In the genomic region with DNA sequence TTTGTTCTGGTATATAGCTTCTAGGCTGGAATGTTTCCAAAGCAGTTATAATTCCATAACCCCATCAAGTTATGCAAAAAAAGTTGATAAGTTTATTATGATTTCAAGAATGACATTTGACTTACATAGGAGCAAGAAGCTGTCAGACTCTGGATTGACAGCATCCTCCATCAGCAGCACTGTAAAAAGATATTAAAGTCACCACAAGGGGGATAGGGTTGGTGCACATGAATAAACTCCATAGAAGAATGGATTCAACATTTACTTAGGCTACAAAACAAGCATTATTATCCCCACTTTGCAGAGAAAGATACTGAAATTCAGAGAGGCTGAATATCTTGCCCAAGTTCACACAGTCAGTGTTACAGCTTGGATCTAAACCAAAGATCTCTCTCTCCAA, we compare ENCODE assay signal across 1 cellular context.
TF ChIP-seq lines count a peak whose summit lies in the region.

No MANE protein-coding gene starts in this region.

TF ChIP-seq in WTC11, 78 proteins besides CTCF, POLR2A, EP300 and RAD21 (continued from another document):
- TF ChIP-seq, protein P1, sequence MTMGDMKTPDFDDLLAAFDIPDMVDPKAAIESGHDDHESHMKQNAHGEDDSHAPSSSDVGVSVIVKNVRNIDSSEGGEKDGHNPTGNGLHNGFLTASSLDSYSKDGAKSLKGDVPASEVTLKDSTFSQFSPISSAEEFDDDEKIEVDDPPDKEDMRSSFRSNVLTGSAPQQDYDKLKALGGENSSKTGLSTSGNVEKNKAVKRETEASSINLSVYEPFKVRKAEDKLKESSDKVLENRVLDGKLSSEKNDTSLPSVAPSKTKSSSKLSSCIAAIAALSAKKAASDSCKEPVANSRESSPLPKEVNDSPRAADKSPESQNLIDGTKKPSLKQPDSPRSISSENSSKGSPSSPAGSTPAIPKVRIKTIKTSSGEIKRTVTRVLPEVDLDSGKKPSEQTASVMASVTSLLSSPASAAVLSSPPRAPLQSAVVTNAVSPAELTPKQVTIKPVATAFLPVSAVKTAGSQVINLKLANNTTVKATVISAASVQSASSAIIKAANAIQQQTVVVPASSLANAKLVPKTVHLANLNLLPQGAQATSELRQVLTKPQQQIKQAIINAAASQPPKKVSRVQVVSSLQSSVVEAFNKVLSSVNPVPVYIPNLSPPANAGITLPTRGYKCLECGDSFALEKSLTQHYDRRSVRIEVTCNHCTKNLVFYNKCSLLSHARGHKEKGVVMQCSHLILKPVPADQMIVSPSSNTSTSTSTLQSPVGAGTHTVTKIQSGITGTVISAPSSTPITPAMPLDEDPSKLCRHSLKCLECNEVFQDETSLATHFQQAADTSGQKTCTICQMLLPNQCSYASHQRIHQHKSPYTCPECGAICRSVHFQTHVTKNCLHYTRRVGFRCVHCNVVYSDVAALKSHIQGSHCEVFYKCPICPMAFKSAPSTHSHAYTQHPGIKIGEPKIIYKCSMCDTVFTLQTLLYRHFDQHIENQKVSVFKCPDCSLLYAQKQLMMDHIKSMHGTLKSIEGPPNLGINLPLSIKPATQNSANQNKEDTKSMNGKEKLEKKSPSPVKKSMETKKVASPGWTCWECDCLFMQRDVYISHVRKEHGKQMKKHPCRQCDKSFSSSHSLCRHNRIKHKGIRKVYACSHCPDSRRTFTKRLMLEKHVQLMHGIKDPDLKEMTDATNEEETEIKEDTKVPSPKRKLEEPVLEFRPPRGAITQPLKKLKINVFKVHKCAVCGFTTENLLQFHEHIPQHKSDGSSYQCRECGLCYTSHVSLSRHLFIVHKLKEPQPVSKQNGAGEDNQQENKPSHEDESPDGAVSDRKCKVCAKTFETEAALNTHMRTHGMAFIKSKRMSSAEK (CRISPR knock-in tag; IDR thresholded peaks at IDR 0.05; ENCODE audit: borderline replicate concordance) = no peak
- no peak for TF ChIP-seq TCF7 (CRISPR knock-in tag; IDR thresholded peaks at IDR 0.05; ENCODE audit: low read depth)
- TF ChIP-seq, protein P2, sequence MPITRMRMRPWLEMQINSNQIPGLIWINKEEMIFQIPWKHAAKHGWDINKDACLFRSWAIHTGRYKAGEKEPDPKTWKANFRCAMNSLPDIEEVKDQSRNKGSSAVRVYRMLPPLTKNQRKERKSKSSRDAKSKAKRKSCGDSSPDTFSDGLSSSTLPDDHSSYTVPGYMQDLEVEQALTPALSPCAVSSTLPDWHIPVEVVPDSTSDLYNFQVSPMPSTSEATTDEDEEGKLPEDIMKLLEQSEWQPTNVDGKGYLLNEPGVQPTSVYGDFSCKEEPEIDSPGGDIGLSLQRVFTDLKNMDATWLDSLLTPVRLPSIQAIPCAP (CRISPR knock-in tag; IDR thresholded peaks at IDR 0.05) = no peak
